ENCODE assay signal across 18 cellular contexts in the genomic region with DNA sequence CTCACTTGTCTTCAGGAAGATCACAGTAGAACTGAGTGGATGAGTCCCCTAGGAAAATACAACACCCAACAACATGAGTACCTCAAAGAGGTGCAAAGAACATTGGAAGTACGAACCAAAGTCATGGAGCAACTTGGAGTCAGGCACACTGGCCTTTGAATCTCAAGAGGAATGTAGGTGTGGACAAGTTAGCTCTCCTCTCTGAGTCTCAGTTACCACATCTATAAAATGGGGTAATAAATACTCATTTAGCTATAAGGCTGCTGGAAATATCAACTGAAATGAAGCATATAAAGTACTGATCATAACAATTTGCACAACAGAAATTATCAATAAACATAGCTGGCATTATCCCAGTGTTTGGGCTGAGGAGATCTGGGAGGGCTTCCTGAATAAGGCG.
DNase-seq lines count a peak whose midpoint lies in the region; ATAC-seq, FAIRE-seq and TF ChIP-seq lines count a peak whose summit lies in the region.
"Had no signal": no experiment of that assay in that cellular context is flagged by ENCODE, and none has a peak within 500 bp of the region (broad histone marks: within the 10 kb centered on the region; RNA-seq: fewer than 3 reads in every experiment).

No MANE protein-coding gene starts in this region.

- no peaks in the 10 kb centered on the region for H4K20me1 ChIP-seq in HepG2 (ENCODE audit: insufficient read depth, low read length)
- no peaks in the 10 kb centered on the region for H4K20me1 ChIP-seq in PC-9 (ENCODE audit: insufficient read depth)

- WGBS in HepG2 (ENCODE audit: low lambda C conversion rate), result 89% methylated on average over 2 of the region's 2 CpGs
- WGBS in right lobe of liver (ENCODE audit: insufficient coverage, low coverage, low lambda C conversion rate, missing lambda C conversion rate), result 100% methylated on average over 2 of the region's 2 CpGs
- 95 to 99% (median 98%) methylated on average over 2 of the region's 2 CpGs for WGBS in ovary, 3 donors

- CTCF ChIA-PET in HepG2 (lab: Yijun Ruan, JAX; ENCODE audit: low intra/inter-chr PET ratio, low total read pairs) (no interaction called here), PC-9 (lab: Charles Lee) (no interaction called here)

- no peaks in the 10 kb centered on the region for H3K9me2 ChIP-seq in PC-9 (ENCODE audit: insufficient read depth)

- H2AFZ ChIP-seq in HepG2 (ENCODE audit: low read length) (no peak overlapping the region), PC-9 (no peak overlapping the region)

- ATAC-seq in HepG2 (no peak), right lobe of liver (no peak), GM21526 (IDR thresholded peaks at IDR 0.05; ENCODE audit: low FRiP score, unreplicated experiment) (no peak)

- H3K36me3 ChIP-seq in HepG2 (replicated peaks in 1 of 2; ENCODE audit: control insufficient read depth in 1 of 2, insufficient read depth in 2 of 2, low read length in 2 of 2) (no peaks in the 10 kb centered on the region), right lobe of liver (no peaks in the 10 kb centered on the region), PC-9 (ENCODE audit: low read depth) (no peaks in the 10 kb centered on the region), ovary (no peaks in the 10 kb centered on the region)

- TF ChIP-seq POLR2A in HepG2 (IDR thresholded peaks at IDR 0.05; ENCODE audit: insufficient read depth in 1 of 2, low read depth in 2 of 2, low read length in 2 of 2) (no peak), right lobe of liver (IDR thresholded peaks at IDR 0.05) (no peak), ovary (IDR thresholded peaks at IDR 0.05) (no peak)

- DNase-seq in HepG2 (ENCODE audit: low spot score) (no peak), right lobe of liver (no peak), PC-9 (no peak), epithelial cell of prostate (ENCODE audit: low read depth, low spot score) (no peak), UCSD-AML1 (lab: John Stamatoyannopoulos, UW; ENCODE audit: unreplicated experiment) (no peak), ovary (no peak)
- DNase-seq: 8988T; C1 segment of cervical spinal cord; CD4-positive, alpha-beta T cell; DMS153; DMS79 treated with DMSO at 0.1 percent for 48 hours; EL; HCEC 1CT; HFFc6 had no signal

- TF ChIP-seq RAD21 in HepG2 (CRISPR knock-in tag; IDR thresholded peaks at IDR 0.05), result no peak

- FAIRE-seq in HepG2 (lab: Jason Lieb, UNC), result peak; percentile 28
- FAIRE-seq: G401.6, GM12891, H1 had no signal

- no peak for TF ChIP-seq CTCF in HepG2 (CRISPR knock-in tag; IDR thresholded peaks at IDR 0.05)
- TF ChIP-seq CTCF in right lobe of liver (IDR thresholded peaks at IDR 0.05), result no peak
- no peak for TF ChIP-seq CTCF in PC-9 (conservative IDR thresholded peaks at IDR 0.05)
- no peak for TF ChIP-seq CTCF in ovary (IDR thresholded peaks at IDR 0.05)

- H3K27me3 ChIP-seq in HepG2 (ENCODE audit: control insufficient read depth in 1 of 2, insufficient read depth in 2 of 2, low read length in 2 of 2) (no peaks in the 10 kb centered on the region), right lobe of liver (no peaks in the 10 kb centered on the region), PC-9 (ENCODE audit: insufficient read depth, low read depth) (no peaks in the 10 kb centered on the region), ovary (no peaks in the 10 kb centered on the region)

- H3K4me2 ChIP-seq in HepG2 (ENCODE audit: low read depth, low read length) (no peak overlapping the region), PC-9 (peak overlapping the region; percentile 52; the same call in 1 of the 2 replicates)

- H3K27ac ChIP-seq in HepG2 (ENCODE audit: extremely low read length, insufficient read depth, low read length) (peak overlapping the region; percentile 6), right lobe of liver (no peak overlapping the region), PC-9 (peak overlapping the region; percentile 99), epithelial cell of prostate (peak overlapping the region; percentile 49), ovary (no peak overlapping the region)

- peaks cover 48% of the 10 kb centered on the region for H3F3A ChIP-seq in PC-9 (ENCODE audit: insufficient read depth, low read depth)

- no peak overlapping the region for H3K9ac ChIP-seq in HepG2 (ENCODE audit: insufficient read depth, low read depth, low read length)

- H3K4me3 ChIP-seq in HepG2 (replicated peaks in 1 of 3; ENCODE audit: insufficient read depth in 1 of 3, low read depth in 2 of 3, low read length in 3 of 3) (no peak overlapping the region), right lobe of liver (no peak overlapping the region), PC-9 (no peak overlapping the region), ovary (no peak overlapping the region)

- H3K79me2 ChIP-seq in HepG2 (ENCODE audit: insufficient read depth, low read length) (no peaks in the 10 kb centered on the region), PC-9 (ENCODE audit: low read depth) (peaks cover 6% of the 10 kb centered on the region)

- no peak for TF ChIP-seq EP300 in HepG2 (IDR thresholded peaks at IDR 0.05; ENCODE audit: low read depth in 2 of 2, low read length in 2 of 2)
- TF ChIP-seq EP300 in HepG2 (CRISPR knock-in tag; IDR thresholded peaks at IDR 0.05; ENCODE audit: borderline replicate concordance), result no peak
- TF ChIP-seq EP300 in ovary (IDR thresholded peaks at IDR 0.05), result no peak

- POLR2A ChIA-PET in HepG2 (lab: Yijun Ruan, JAX) (interaction anchor here (1.2 to 3.3 kb wide), 2 partner anchors 23 to 97 kb away, joined by 6 to 31 read pairs; partner anchors contain the start of gene JUN), PC-9 (lab: Charles Lee; ENCODE audit: unreplicated experiment) (interaction anchor here (0.5 kb wide), 1 partner anchor 65 kb away, joined by 3 read pairs; no protein-coding TSS in a partner anchor)

- in situ Hi-C loops in HepG2 (cut with HindIII; ENCODE audit: extremely low pct_ligation_motif_present, low pct_unique_long_range_greater_than_20kb), result loop anchor here (5.0 kb wide), 1 partner anchor 93 kb away; no protein-coding TSS in a partner anchor

- H3K4me1 ChIP-seq in HepG2 (ENCODE audit: insufficient read depth, low read length), result peaks cover 56% of the 10 kb centered on the region
- H3K4me1 ChIP-seq in right lobe of liver, result peaks cover 0 to 45% (median 20%) of the 10 kb centered on the region in 4 donors
- peaks cover 55% of the 10 kb centered on the region for H3K4me1 ChIP-seq in PC-9 (replicated peaks; ENCODE audit: insufficient read depth)
- H3K4me1 ChIP-seq in ovary (ENCODE audit: insufficient read depth), result peaks cover 13% of the 10 kb centered on the region

- BruUV-seq in HepG2 (replicated peaks; lab: Mats Ljungman, UMichigan) (no TSS peak), PC-9 (replicated peaks; lab: Mats Ljungman, UMichigan) (no TSS peak)

- H3K9me3 ChIP-seq in HepG2 (ENCODE audit: low read length) (no peaks in the 10 kb centered on the region), right lobe of liver (no peaks in the 10 kb centered on the region), PC-9 (ENCODE audit: insufficient read depth, low read depth) (no peaks in the 10 kb centered on the region), ovary (no peaks in the 10 kb centered on the region)

- intact Hi-C loops in HepG2 (cut with micrococcal nuclease; ENCODE audit: unreplicated experiment) (loop anchor here (10.0 kb wide), 1 partner anchor 414 kb away; the partner anchor contains the start of gene FGGY), right lobe of liver (cut with DNase I) (no loop called here), PC-9 (cut with micrococcal nuclease; ENCODE audit: unreplicated experiment) (loop anchor here (5.0 kb wide), 2 partner anchors 138 to 552 kb away; no protein-coding TSS in a partner anchor), ovary (cut with DNase I) (loop anchor here in 1 of 4 donors (10.0 kb wide), 1 partner anchor 66 kb away; no protein-coding TSS in a partner anchor)

TF ChIP-seq in HepG2, 621 proteins besides CTCF, POLR2A, EP300 and RAD21:
- TF ChIP-seq PCBP1 (IDR thresholded peaks at IDR 0.05; ENCODE audit: borderline replicate concordance, low read depth, low read length) (no peak), HNF4A (CRISPR knock-in tag; IDR thresholded peaks at IDR 0.05) (no peak), ZNF629 (CRISPR knock-in tag; conservative IDR thresholded peaks at IDR 0.05) (peak; percentile 74), CREB3 (CRISPR knock-in tag; IDR thresholded peaks at IDR 0.05) (no peak), SIN3B (IDR thresholded peaks at IDR 0.05; ENCODE audit: low read length) (no peak)
- TF ChIP-seq, protein P1, sequence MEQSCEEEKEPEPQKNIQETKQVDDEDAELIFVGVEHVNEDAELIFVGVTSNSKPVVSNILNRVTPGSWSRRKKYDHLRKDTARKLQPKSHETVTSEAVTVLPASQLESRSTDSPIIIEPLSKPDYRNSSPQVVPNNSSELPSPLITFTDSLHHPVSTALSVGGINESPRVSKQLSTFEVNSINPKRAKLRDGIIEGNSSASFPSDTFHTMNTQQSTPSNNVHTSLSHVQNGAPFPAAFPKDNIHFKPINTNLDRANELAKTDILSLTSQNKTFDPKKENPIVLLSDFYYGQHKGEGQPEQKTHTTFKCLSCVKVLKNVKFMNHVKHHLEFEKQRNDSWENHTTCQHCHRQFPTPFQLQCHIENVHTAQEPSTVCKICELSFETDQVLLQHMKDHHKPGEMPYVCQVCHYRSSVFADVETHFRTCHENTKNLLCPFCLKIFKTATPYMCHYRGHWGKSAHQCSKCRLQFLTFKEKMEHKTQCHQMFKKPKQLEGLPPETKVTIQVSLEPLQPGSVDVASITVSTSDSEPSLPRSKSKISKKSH (CRISPR knock-in tag; IDR thresholded peaks at IDR 0.05; ENCODE audit: borderline replicate concordance), result no peak
- TF ChIP-seq, protein P2, sequence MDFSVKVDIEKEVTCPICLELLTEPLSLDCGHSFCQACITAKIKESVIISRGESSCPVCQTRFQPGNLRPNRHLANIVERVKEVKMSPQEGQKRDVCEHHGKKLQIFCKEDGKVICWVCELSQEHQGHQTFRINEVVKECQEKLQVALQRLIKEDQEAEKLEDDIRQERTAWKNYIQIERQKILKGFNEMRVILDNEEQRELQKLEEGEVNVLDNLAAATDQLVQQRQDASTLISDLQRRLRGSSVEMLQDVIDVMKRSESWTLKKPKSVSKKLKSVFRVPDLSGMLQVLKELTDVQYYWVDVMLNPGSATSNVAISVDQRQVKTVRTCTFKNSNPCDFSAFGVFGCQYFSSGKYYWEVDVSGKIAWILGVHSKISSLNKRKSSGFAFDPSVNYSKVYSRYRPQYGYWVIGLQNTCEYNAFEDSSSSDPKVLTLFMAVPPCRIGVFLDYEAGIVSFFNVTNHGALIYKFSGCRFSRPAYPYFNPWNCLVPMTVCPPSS (IDR thresholded peaks at IDR 0.05), result no peak

Comparison
In these comparisons a context has a peak if more than half of its experiments do, and no peak if none do; other contexts are left out.
1. H3K27ac ChIP-seq: peak in HepG2 (single experiment), PC-9 (single experiment) and epithelial cell of prostate (single experiment); none in right lobe of liver (0 of 3) and ovary (0 of 2).
2. intact Hi-C loops: an anchor here in HepG2 (10.0 kb wide) and PC-9 (5.0 kb wide); none called in right lobe of liver.